10 cellular contexts compared by ENCODE assay signal in the genomic region with DNA sequence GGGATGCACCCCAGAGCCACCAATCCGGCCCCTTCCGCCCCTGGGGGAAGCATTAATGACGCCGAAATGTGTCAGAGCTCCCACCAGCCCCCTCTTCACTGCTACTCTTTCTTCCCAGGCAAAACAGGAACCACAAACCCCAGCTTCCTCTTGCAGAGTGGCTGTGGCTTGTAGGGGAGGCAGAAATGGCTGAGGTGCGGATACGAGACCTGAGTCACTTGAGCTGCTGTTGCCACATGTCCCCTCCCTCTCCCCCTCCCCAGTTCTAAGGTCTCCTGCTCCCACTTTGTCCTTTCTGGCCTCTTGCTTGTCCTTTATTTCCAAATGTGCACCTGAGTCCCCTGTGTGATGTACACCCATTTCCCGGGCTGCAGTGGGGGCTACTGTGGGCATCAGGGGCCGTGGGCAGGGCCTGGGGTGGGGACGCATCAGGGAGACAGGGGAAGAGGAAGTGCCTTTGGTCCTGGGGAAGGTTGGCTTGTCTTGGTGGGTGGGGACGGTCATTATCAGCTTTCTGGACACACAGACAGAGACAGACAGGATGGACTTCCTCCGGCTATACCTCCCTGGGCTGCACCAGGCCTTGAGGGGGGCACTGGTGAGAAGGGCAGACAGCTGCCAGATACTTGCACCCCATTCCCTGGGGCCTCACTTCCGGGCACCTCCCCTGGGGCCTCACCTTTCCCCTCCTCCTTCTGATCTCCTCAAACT. TPM values are rescaled to one million over a fixed set of nuclear protein-coding genes. Genes with fewer than 3 reads are reported as not detected.
A peak's percentile ranks its signal among the peaks of the same experiment; 100 is the strongest.
DNase-seq lines count a peak whose midpoint lies in the region; FAIRE-seq and TF ChIP-seq lines count a peak whose summit lies in the region.
"Had no signal": no experiment of that assay in that cellular context is flagged by ENCODE, and none has a peak within 500 bp of the region (broad histone marks: within the 10 kb centered on the region; RNA-seq: fewer than 3 reads in every experiment).

A gene with protein sequence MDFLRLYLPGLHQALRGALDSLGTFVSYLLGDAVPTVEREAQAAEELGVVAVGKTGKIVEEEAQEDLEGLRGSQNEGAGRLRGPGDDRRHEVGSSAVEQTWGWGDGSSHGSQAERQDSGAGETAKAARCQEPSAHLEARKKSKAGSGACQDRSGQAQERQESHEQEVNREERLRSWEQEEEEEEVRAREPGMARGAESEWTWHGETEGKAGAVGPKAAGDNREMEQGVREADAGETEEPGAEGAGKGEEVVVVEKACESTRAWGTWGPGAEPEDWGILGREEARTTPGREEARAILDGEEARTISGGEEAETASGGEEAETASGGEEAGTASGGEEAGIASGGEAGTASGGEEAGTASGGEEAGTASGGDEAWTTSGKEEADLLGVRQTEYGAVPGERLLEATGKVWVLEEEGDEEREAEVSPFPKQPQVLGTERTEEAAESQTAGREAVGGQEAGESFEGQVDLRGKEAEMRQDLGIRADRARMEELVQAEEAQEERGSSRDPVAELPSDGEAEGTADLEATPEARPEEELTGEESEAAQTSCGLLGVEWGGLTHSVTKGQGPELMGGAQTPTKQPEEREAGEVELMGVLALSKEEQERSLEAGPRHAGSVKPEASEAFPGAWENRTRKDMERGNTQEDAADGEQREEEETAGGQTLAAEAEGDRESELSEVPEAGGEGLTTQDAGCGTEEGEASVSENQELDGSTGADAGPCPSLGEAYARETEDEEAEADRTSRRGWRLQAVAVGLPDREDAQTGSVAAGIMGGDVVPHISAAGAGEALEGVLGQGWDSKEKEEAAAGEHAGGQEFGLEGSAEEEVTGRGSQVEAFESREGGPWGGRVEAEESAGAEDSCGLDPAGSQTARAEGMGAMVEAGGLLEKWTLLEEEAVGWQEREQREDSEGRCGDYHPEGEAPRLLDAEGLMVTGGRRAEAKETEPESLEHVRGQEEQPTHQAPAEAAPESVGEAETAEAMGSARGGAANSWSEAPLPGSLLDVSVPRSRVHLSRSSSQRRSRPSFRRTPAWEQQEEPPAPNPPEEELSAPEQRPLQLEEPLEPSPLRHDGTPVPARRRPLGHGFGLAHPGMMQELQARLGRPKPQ (plus strand): TSS at position 503 of the 711 bp plus-strand sequence. CDS start 39 bp downstream, at position 542.

- H3K27ac ChIP-seq in esophagus squamous epithelium (peak within 1 kb of the TSS; percentile 42 to 96 (median 66)), uterus (no peak within 1 kb of the TSS)
- H3K27ac ChIP-seq: parathyroid adenoma, SK-N-MC had no signal

- H3K36me3 ChIP-seq in esophagus squamous epithelium (peaks cover 0 to 8% (median 0%) of the 10 kb centered on the region in 3 donors), uterus (no peaks in the 10 kb centered on the region)

- intact Hi-C loops in activated CD4-positive, alpha-beta memory T cell treated with anti-CD3 and anti-CD28 coated beads for 36 hours (cut with micrococcal nuclease) = loop anchor here (1.0 kb wide), 2 partner anchors 61 to 353 kb away; no protein-coding TSS in a partner anchor
- intact Hi-C loops in esophagus squamous epithelium (cut with DNase I) (no loop called here), uterus (cut with DNase I; ENCODE audit: low total_unique reads) (loop anchor here (10.0 kb wide), 1 partner anchor 61 kb away; a partner anchor contains a TSS)

- H3K9me3 ChIP-seq in esophagus squamous epithelium = no peaks in the 10 kb centered on the region
- H3K9me3 ChIP-seq in uterus = no peaks in the 10 kb centered on the region

- WGBS in esophagus squamous epithelium, 2 donors = 48 to 62% methylated on average over 8 to 11 of the region's 12 CpGs

- H3K9me3 Mint-ChIP-seq in activated CD4-positive, alpha-beta memory T cell treated with anti-CD3 and anti-CD28 coated beads for 36 hours = no peaks in the 10 kb centered on the region

- POLR2A ChIA-PET in activated CD4-positive, alpha-beta memory T cell treated with anti-CD3 and anti-CD28 coated beads for 36 hours (lab: Charles Lee) = interaction anchor here (0.6 to 1.3 kb wide), 5 partner anchors 14 to 338 kb away, joined by 3 to 4 read pairs (median 3); no protein-coding TSS in a partner anchor

- no peaks in the 10 kb centered on the region for H3K27me3 Mint-ChIP-seq in activated CD4-positive, alpha-beta memory T cell treated with anti-CD3 and anti-CD28 coated beads for 36 hours

- H3K36me3 Mint-ChIP-seq in activated CD4-positive, alpha-beta memory T cell treated with anti-CD3 and anti-CD28 coated beads for 36 hours = peaks cover under 1% of the 10 kb centered on the region

- peak within 1 kb of the TSS; percentile 75 for H3K4me3 Mint-ChIP-seq in activated CD4-positive, alpha-beta memory T cell treated with anti-CD3 and anti-CD28 coated beads for 36 hours

- FAIRE-seq in GM19239 (lab: Jason Lieb, UNC) = peak; percentile 88

- no peaks in the 10 kb centered on the region for H3K27me3 ChIP-seq in esophagus squamous epithelium
- H3K27me3 ChIP-seq in uterus = no peaks in the 10 kb centered on the region

- peaks cover 53% of the 10 kb centered on the region for H3K4me1 Mint-ChIP-seq in activated CD4-positive, alpha-beta memory T cell treated with anti-CD3 and anti-CD28 coated beads for 36 hours (ENCODE audit: low read depth)

- TF ChIP-seq POLR2A in esophagus squamous epithelium (IDR thresholded peaks at IDR 0.05) (peak in 1 of 4 donors; percentile 38), uterus (IDR thresholded peaks at IDR 0.05) (no peak)

- DNase-seq in GM19239 (ENCODE audit: insufficient read length, low spot score) (peak; percentile 77), KG1 (lab: John Stamatoyannopoulos, UW) (peak; percentile 93), esophagus squamous epithelium (lab: John Stamatoyannopoulos, UW) (peak; percentile 52), NCI-H510A treated with DMSO at 0.1 percent for 48 hours (lab: John Stamatoyannopoulos, UW) (no peak), uterus (no peak), occipital lobe (lab: John Stamatoyannopoulos, UW) (no peak)
- DNase-seq in activated CD4-positive, alpha-beta memory T cell treated with anti-CD3 and anti-CD28 coated beads for 36 hours = peak; percentile 94
- DNase-seq in stimulated activated CD4-positive, alpha-beta T cell treated with anti-CD3 and anti-CD28 coated beads, Interleukin-2, amount 100 ng/mL, for 4 hours (ENCODE audit: low read depth) = peak; percentile 82

- CTCF ChIA-PET in activated CD4-positive, alpha-beta memory T cell treated with anti-CD3 and anti-CD28 coated beads for 36 hours (lab: Charles Lee) = interaction anchor here (0.6 kb wide), 2 partner anchors 58 to 1225 kb away, joined by 3 to 4 read pairs; no protein-coding TSS in a partner anchor

- peaks cover 0 to 49% (median 15%) of the 10 kb centered on the region in 3 donors for H3K4me1 ChIP-seq in esophagus squamous epithelium
- H3K4me1 ChIP-seq in uterus = no peaks in the 10 kb centered on the region
- H3K4me1 ChIP-seq: parathyroid adenoma had no signal

- TF ChIP-seq CTCF in esophagus squamous epithelium (IDR thresholded peaks at IDR 0.05) = no peak
- no peak for TF ChIP-seq CTCF in uterus (IDR thresholded peaks at IDR 0.05)

- H3K4me3 ChIP-seq in esophagus squamous epithelium (peak within 1 kb of the TSS in 3 of 4 donors; percentile 9 to 43 (median 31)), uterus (no peak within 1 kb of the TSS)
- H3K4me3 ChIP-seq: SK-N-MC had no signal

- H3K27ac Mint-ChIP-seq in activated CD4-positive, alpha-beta memory T cell treated with anti-CD3 and anti-CD28 coated beads for 36 hours = peak within 1 kb of the TSS; percentile 100

RNA-seq across cellular contexts. Expression of the gene that starts here (rescaled TPM):
- 1 to 10 TPM; 2.9 to 3.1 TPM for total RNA-seq in activated CD4-positive, alpha-beta memory T cell treated with anti-CD3 and anti-CD28 coated beads for 36 hours
- 1 to 10 TPM in 2 of 4 donors, under 1 TPM in 2; 0.49 to 2.1 (median 0.98) TPM for total RNA-seq in esophagus squamous epithelium
- under 1 TPM; 0.07 to 0.49 (median 0.28) TPM for total RNA-seq in uterus
- total RNA-seq in occipital lobe = not detected

Comparison
In these comparisons a context has a peak if more than half of its experiments do, and no peak if none do; other contexts are left out.
1. DNase-seq: peak in GM19239 (single experiment), KG1 (single experiment), activated CD4-positive, alpha-beta memory T cell treated with anti-CD3 and anti-CD28 coated beads for 36 hours (single experiment), esophagus squamous epithelium (single experiment) and stimulated activated CD4-positive, alpha-beta T cell treated with anti-CD3 and anti-CD28 coated beads, Interleukin-2, amount 100 ng/mL, for 4 hours (single experiment); none in NCI-H510A treated with DMSO at 0.1 percent for 48 hours (single experiment), uterus (0 of 2) and occipital lobe (single experiment).
2. H3K27ac ChIP-seq: peak in esophagus squamous epithelium (4 of 4); none in uterus (0 of 2).
3. H3K4me3 ChIP-seq: peak in esophagus squamous epithelium (3 of 4); none in uterus (0 of 2).